In genomic region chr10:100009283-100009792, GRCh38 we compare ENCODE assay signal across 8 cellular contexts. TPM values are rescaled to one million over a fixed set of nuclear protein-coding genes. Genes with fewer than 3 reads are reported as not detected.
DNase-seq lines count a peak whose midpoint lies in the region; ATAC-seq and TF ChIP-seq lines count a peak whose summit lies in the region.

No MANE protein-coding gene starts in this region.

- H3K27me3 Mint-ChIP-seq in endodermal cell (ENCODE audit: insufficient read depth), result peaks cover 8% of the 10 kb centered on the region

- H3K9ac ChIP-seq in SK-N-MC (ENCODE audit: insufficient read length) (peak overlapping the region; percentile 55), endodermal cell (ENCODE audit: extremely low read depth, low read length, poor library complexity, severe bottlenecking) (peak overlapping the region; percentile 61), mucosa of rectum (ENCODE audit: low read depth in 1 of 2, low read length in 2 of 2) (peak overlapping the region; percentile 74 to 81)

- H3K27ac ChIP-seq in SK-N-MC (no peak overlapping the region), endodermal cell (ENCODE audit: low read depth, low read length) (no peak overlapping the region), mucosa of rectum (ENCODE audit: low read depth in 2 of 2, low read length in 2 of 2) (peak overlapping the region in 1 of 2 donors; percentile 59), vagina (peak overlapping the region; percentile 92)

- no peaks in the 10 kb centered on the region for H3K9me3 ChIP-seq in SK-N-MC (ENCODE audit: low read depth, low read length)
- no peaks in the 10 kb centered on the region for H3K9me3 ChIP-seq in endodermal cell (ENCODE audit: control insufficient read depth, low read length)
- no peaks in the 10 kb centered on the region for H3K9me3 ChIP-seq in mucosa of rectum (ENCODE audit: control insufficient read depth in 2 of 2, low read length in 2 of 2)
- no peaks in the 10 kb centered on the region for H3K9me3 ChIP-seq in vagina

- H3K27me3 ChIP-seq in endodermal cell (ENCODE audit: control insufficient read depth, insufficient read depth, low read length, poor library complexity, severe bottlenecking), result no peaks in the 10 kb centered on the region
- no peaks in the 10 kb centered on the region for H3K27me3 ChIP-seq in mucosa of rectum (ENCODE audit: control insufficient read depth in 2 of 2, insufficient read depth in 2 of 2, low read length in 2 of 2)
- no peaks in the 10 kb centered on the region for H3K27me3 ChIP-seq in vagina

- H3K4me1 ChIP-seq in endodermal cell (ENCODE audit: control insufficient read depth, insufficient read depth, low read length), result peaks cover 5% of the 10 kb centered on the region
- peaks cover 12 to 24% of the 10 kb centered on the region in 2 donors for H3K4me1 ChIP-seq in mucosa of rectum (ENCODE audit: control insufficient read depth in 2 of 2, insufficient read depth in 2 of 2, low read length in 2 of 2)
- H3K4me1 ChIP-seq in vagina, result peaks cover 41% of the 10 kb centered on the region

- H3K36me3 Mint-ChIP-seq in endodermal cell (ENCODE audit: low read depth), result peaks cover 14% of the 10 kb centered on the region

- no peak for TF ChIP-seq POLR2A in vagina (IDR thresholded peaks at IDR 0.05)

- H3K4me3 ChIP-seq in SK-N-MC, result peak overlapping the region; percentile 78
- H3K4me3 ChIP-seq in endodermal cell (ENCODE audit: low read length), result peak overlapping the region; percentile 99
- H3K4me3 ChIP-seq in mucosa of rectum (ENCODE audit: low read length in 2 of 2), result peak overlapping the region; percentile 81 to 95
- H3K4me3 ChIP-seq in vagina, result peak overlapping the region; percentile 82 to 95

- ATAC-seq in GM19372 (IDR thresholded peaks at IDR 0.05; ENCODE audit: low read depth, unreplicated experiment) (peak; percentile 54), HG03354 (IDR thresholded peaks at IDR 0.05; ENCODE audit: poor library complexity, severe bottlenecking, unreplicated experiment) (peak; percentile 63)

- 0 to 2% methylated on average over 23 to 45 of the region's 45 CpGs for WGBS in endodermal cell (ENCODE audit: insufficient coverage in 1 of 2, insufficient read length in 1 of 2), 2 experiments

- intact Hi-C loops in vagina (cut with DNase I), result no loop called here

- H3K36me3 ChIP-seq in SK-N-MC (ENCODE audit: insufficient read depth, low read length), result no peaks in the 10 kb centered on the region
- no peaks in the 10 kb centered on the region for H3K36me3 ChIP-seq in endodermal cell (ENCODE audit: control insufficient read depth, insufficient read depth, low read length)
- H3K36me3 ChIP-seq in mucosa of rectum (ENCODE audit: control insufficient read depth in 2 of 2, insufficient read depth in 2 of 2, low read length in 2 of 2), result no peaks in the 10 kb centered on the region
- H3K36me3 ChIP-seq in vagina, result no peaks in the 10 kb centered on the region

- H3K4me3 Mint-ChIP-seq in endodermal cell, result peak overlapping the region; percentile 91

- peaks cover 1% of the 10 kb centered on the region for H3K9me3 Mint-ChIP-seq in endodermal cell

- H3K27ac Mint-ChIP-seq in endodermal cell, result no peak overlapping the region

- peak; percentile 50 for TF ChIP-seq CTCF in endodermal cell (conservative IDR thresholded peaks at IDR 0.05)
- TF ChIP-seq CTCF in vagina (IDR thresholded peaks at IDR 0.05), result peak in 2 of 3 experiments; percentile 21 to 25

- peaks cover 55% of the 10 kb centered on the region for H3K4me1 Mint-ChIP-seq in endodermal cell

- DNase-seq in ELF-1 (ENCODE audit: low read depth, low spot score) (peak; percentile 43), SK-N-MC (ENCODE audit: low read depth, low spot score) (no peak), endodermal cell (no peak), vagina (ENCODE audit: extremely low spot score in 2 of 2) (no peak), COLO829 (ENCODE audit: low spot score) (no peak)

RNA-seq across cellular contexts. Expression of gene DNMBP, which starts 0.4 kb away (rescaled TPM):
- total RNA-seq in endodermal cell, result 10 to 100 TPM; 45.4 to 85.4 TPM
- 18.8 TPM for polyA plus RNA-seq in endodermal cell (2013, experiment 1 of 2)
- polyA plus RNA-seq in endodermal cell (2013, experiment 2 of 2), result 17.5 TPM
- total RNA-seq in vagina, result 31.9 TPM
